ENCODE assay signal across 16 cellular contexts in genomic region chr5:142841511-142842255, GRCh38.
DNase-seq lines count a peak whose midpoint lies in the region; ATAC-seq, FAIRE-seq and TF ChIP-seq lines count a peak whose summit lies in the region.
"Had no signal": no experiment of that assay in that cellular context is flagged by ENCODE, and none has a peak within 500 bp of the region (broad histone marks: within the 10 kb centered on the region; RNA-seq: fewer than 3 reads in every experiment).

No MANE protein-coding gene starts in this region.

- no peaks in the 10 kb centered on the region for H3K36me3 Mint-ChIP-seq in astrocyte (ENCODE audit: low read depth, unreplicated experiment)
- no peaks in the 10 kb centered on the region for H3K36me3 Mint-ChIP-seq in CD8-positive, alpha-beta T cell

- H3K36me3 ChIP-seq in astrocyte (ENCODE audit: insufficient read depth, low read length), result no peaks in the 10 kb centered on the region
- H3K36me3 ChIP-seq in heart right ventricle, result no peaks in the 10 kb centered on the region
- no peaks in the 10 kb centered on the region for H3K36me3 ChIP-seq in CD8-positive, alpha-beta T cell (ENCODE audit: insufficient read depth, low read length)
- H3K36me3 ChIP-seq in kidney (ENCODE audit: control insufficient read depth in 1 of 2, insufficient read depth in 2 of 2, low read length in 2 of 2), result no peaks in the 10 kb centered on the region
- H3K36me3 ChIP-seq: suprapubic skin had no signal

- peaks cover 18% of the 10 kb centered on the region for H3K4me1 Mint-ChIP-seq in astrocyte (ENCODE audit: low read depth, unreplicated experiment)
- peaks cover 76% of the 10 kb centered on the region for H3K4me1 Mint-ChIP-seq in CD8-positive, alpha-beta T cell (ENCODE audit: low read depth)

- peak overlapping the region; percentile 20 for H3K4me3 Mint-ChIP-seq in astrocyte (ENCODE audit: unreplicated experiment)
- H3K4me3 Mint-ChIP-seq in CD8-positive, alpha-beta T cell, result no peak overlapping the region
- H3K4me3 Mint-ChIP-seq: activated naive CD8-positive, alpha-beta T cell treated with anti-CD3 and anti-CD28 coated beads, Interleukin-2, amount 50 U/mL, for 24 hours had no signal

- H3K79me2 ChIP-seq in astrocyte (ENCODE audit: insufficient read depth, low read length), result no peaks in the 10 kb centered on the region

- peaks cover 2% of the 10 kb centered on the region for H3K9me3 Mint-ChIP-seq in astrocyte (ENCODE audit: unreplicated experiment)
- H3K9me3 Mint-ChIP-seq in CD8-positive, alpha-beta T cell, result no peaks in the 10 kb centered on the region
- H3K9me3 Mint-ChIP-seq: activated naive CD8-positive, alpha-beta T cell treated with anti-CD3 and anti-CD28 coated beads, Interleukin-2, amount 50 U/mL, for 24 hours had no signal

- 16 to 28% methylated on average over 6 of the region's 6 CpGs for WGBS in heart right ventricle, 2 donors

- POLR2A ChIA-PET in CD8-positive, alpha-beta T cell (lab: Charles Lee), result no interaction called here

- H3K27me3 ChIP-seq in astrocyte (ENCODE audit: insufficient read depth, low read length) (peaks cover 2% of the 10 kb centered on the region), heart right ventricle (no peaks in the 10 kb centered on the region)
- no peaks in the 10 kb centered on the region for H3K27me3 ChIP-seq in CD8-positive, alpha-beta T cell (ENCODE audit: insufficient read depth, low read length)
- H3K27me3 ChIP-seq: suprapubic skin had no signal

- no peak overlapping the region for H2AFZ ChIP-seq in astrocyte (ENCODE audit: low read depth, low read length)

- H3K27ac ChIP-seq in astrocyte (ENCODE audit: low read depth, low read length) (no peak overlapping the region), heart right ventricle (peak overlapping the region in 7 of 10 donors; percentile 7 to 73 (median 19)), kidney (ENCODE audit: low read depth in 2 of 2, low read length in 2 of 2) (no peak overlapping the region)
- no peak overlapping the region for H3K27ac ChIP-seq in CD8-positive, alpha-beta T cell (ENCODE audit: low read depth, low read length)
- H3K27ac ChIP-seq: epithelial cell of prostate, suprapubic skin had no signal

- TF ChIP-seq POLR2A in GM12891 (IDR thresholded peaks at IDR 0.05; ENCODE audit: low read depth, low read length), result no peak

- intact Hi-C loops in heart right ventricle (cut with DNase I) (no loop called here), sciatic nerve (cut with DNase I) (no loop called here), kidney (cut with DNase I) (no loop called here)
- intact Hi-C loops in CD8-positive, alpha-beta T cell (cut with DNase I, micrococcal nuclease), result no loop called here

- peak; percentile 66 to 88 (median 84) for ATAC-seq in heart right ventricle
- ATAC-seq in sciatic nerve, result peak; percentile 82
- ATAC-seq in CD8-positive, alpha-beta T cell, result no peak
- ATAC-seq: activated naive CD8-positive, alpha-beta T cell treated with anti-CD3 and anti-CD28 coated beads, Interleukin-2, amount 50 U/mL, for 24 hours had no signal

- H3K9me3 ChIP-seq in astrocyte (ENCODE audit: insufficient read depth, low read depth, low read length) (no peaks in the 10 kb centered on the region), heart right ventricle (no peaks in the 10 kb centered on the region), kidney (ENCODE audit: control insufficient read depth in 1 of 2, low read length in 2 of 2) (no peaks in the 10 kb centered on the region)
- H3K9me3 ChIP-seq in CD8-positive, alpha-beta T cell (ENCODE audit: low read length), result no peaks in the 10 kb centered on the region
- H3K9me3 ChIP-seq: suprapubic skin had no signal

- no peak for FAIRE-seq in astrocyte (lab: Jason Lieb, UNC)
- no peak for FAIRE-seq in GM12891 (lab: Jason Lieb, UNC)
- FAIRE-seq in kidney (lab: Jason Lieb, UNC), result no peak
- FAIRE-seq: islet of Langerhans had no signal

- H3K27ac Mint-ChIP-seq in astrocyte (ENCODE audit: unreplicated experiment), result peak overlapping the region; percentile 14
- no peak overlapping the region for H3K27ac Mint-ChIP-seq in CD8-positive, alpha-beta T cell
- H3K27ac Mint-ChIP-seq: activated naive CD8-positive, alpha-beta T cell treated with anti-CD3 and anti-CD28 coated beads, Interleukin-2, amount 50 U/mL, for 24 hours had no signal

- TF ChIP-seq CTCF in astrocyte (IDR thresholded peaks at IDR 0.05; ENCODE audit: insufficient read depth, low read depth, low read length) (no peak), heart right ventricle (IDR thresholded peaks at IDR 0.05) (no peak), kidney (IDR thresholded peaks at IDR 0.05; ENCODE audit: borderline replicate concordance, extremely low read depth, insufficient read depth) (no peak)
- TF ChIP-seq CTCF in CD8-positive, alpha-beta T cell (IDR thresholded peaks at IDR 0.05), result no peak

- H3K9ac ChIP-seq in astrocyte (ENCODE audit: low read length), result no peak overlapping the region
- H3K9ac ChIP-seq in kidney (ENCODE audit: low read length in 2 of 2), result no peak overlapping the region

- H3K4me1 ChIP-seq in astrocyte (ENCODE audit: insufficient read depth, low read length), result no peaks in the 10 kb centered on the region
- peaks cover 30 to 97% (median 83%) of the 10 kb centered on the region in 9 donors for H3K4me1 ChIP-seq in heart right ventricle
- H3K4me1 ChIP-seq in CD8-positive, alpha-beta T cell (ENCODE audit: insufficient read depth, low read length), result peaks cover 20% of the 10 kb centered on the region
- peaks cover 5 to 14% of the 10 kb centered on the region in 2 donors for H3K4me1 ChIP-seq in kidney (ENCODE audit: control insufficient read depth in 1 of 2, insufficient read depth in 1 of 2, low read depth in 1 of 2, low read length in 2 of 2)

- DNase-seq in GM04503 (ENCODE audit: low read depth), result peak; percentile 83
- DNase-seq in astrocyte (ENCODE audit: low read depth), result peak; percentile 53
- DNase-seq in heart right ventricle, result peak; percentile 38 to 86
- peak; percentile 72 for DNase-seq in sciatic nerve (ENCODE audit: low spot score)
- DNase-seq in activated T-cell treated with anti-CD3 and anti-CD28 coated beads, Interleukin-2, amount 50 U/mL, for 1 hour, result no peak
- no peak for DNase-seq in CD8-positive, alpha-beta T cell
- no peak for DNase-seq in GM12891 (ENCODE audit: insufficient read length, low spot score)
- DNase-seq in kidney, result no peak
- DNase-seq: activated naive CD8-positive, alpha-beta T cell treated with anti-CD3 and anti-CD28 coated beads, Interleukin-2, amount 50 U/mL, for 24 hours; COR-L47; NCI-H1105; NK-92 treated with Interleukin-12 subunit alpha and Interleukin-12 subunit beta, amount 100 ng/mL, for 24 hours; T-helper 1 cell had no signal

- H3K4me2 ChIP-seq in astrocyte (ENCODE audit: low read length), result no peak overlapping the region

- CTCF ChIA-PET in CD8-positive, alpha-beta T cell (lab: Charles Lee), result no interaction called here

- no peak overlapping the region for H3K4me3 ChIP-seq in astrocyte (ENCODE audit: insufficient read depth, low read depth, low read length)
- no peak overlapping the region for H3K4me3 ChIP-seq in heart right ventricle
- no peak overlapping the region for H3K4me3 ChIP-seq in CD8-positive, alpha-beta T cell (ENCODE audit: low read depth, low read length)
- no peak overlapping the region for H3K4me3 ChIP-seq in kidney (ENCODE audit: low read length in 2 of 2)
- H3K4me3 ChIP-seq: suprapubic skin had no signal

- peaks cover 4% of the 10 kb centered on the region for H3K27me3 Mint-ChIP-seq in astrocyte (ENCODE audit: low read depth, unreplicated experiment)
- H3K27me3 Mint-ChIP-seq in CD8-positive, alpha-beta T cell (ENCODE audit: low read depth), result no peaks in the 10 kb centered on the region
- H3K27me3 Mint-ChIP-seq: activated naive CD8-positive, alpha-beta T cell treated with anti-CD3 and anti-CD28 coated beads, Interleukin-2, amount 50 U/mL, for 24 hours had no signal

- no peaks in the 10 kb centered on the region for H4K20me1 ChIP-seq in astrocyte (ENCODE audit: insufficient read depth, low read length)

TF ChIP-seq in GM12891, 5 proteins besides CTCF, POLR2A, EP300 and RAD21:
- TF ChIP-seq SPI1 (IDR thresholded peaks at IDR 0.05; ENCODE audit: low read depth, low read length) (no peak), POU2F2 (IDR thresholded peaks at IDR 0.05; ENCODE audit: low read depth, low read length) (no peak), PAX5 (IDR thresholded peaks at IDR 0.05; ENCODE audit: insufficient read depth, low read length, severe bottlenecking) (no peak), POLR2AphosphoS5 (IDR thresholded peaks at IDR 0.05; ENCODE audit: low read depth, low read length) (no peak)

Comparison
In these comparisons a context has a peak if more than half of its experiments do, and no peak if none do; other contexts are left out.
1. DNase-seq: peak in GM04503 (single experiment), astrocyte (single experiment), heart right ventricle (2 of 2) and sciatic nerve (single experiment); none in activated T-cell treated with anti-CD3 and anti-CD28 coated beads, Interleukin-2, amount 50 U/mL, for 1 hour (single experiment), CD8-positive, alpha-beta T cell (0 of 7), GM12891 (single experiment) and kidney (single experiment).
2. H3K27ac ChIP-seq: peak in heart right ventricle (7 of 10); none in astrocyte (single experiment), CD8-positive, alpha-beta T cell (single experiment) and kidney (0 of 2).